In the genomic region with DNA sequence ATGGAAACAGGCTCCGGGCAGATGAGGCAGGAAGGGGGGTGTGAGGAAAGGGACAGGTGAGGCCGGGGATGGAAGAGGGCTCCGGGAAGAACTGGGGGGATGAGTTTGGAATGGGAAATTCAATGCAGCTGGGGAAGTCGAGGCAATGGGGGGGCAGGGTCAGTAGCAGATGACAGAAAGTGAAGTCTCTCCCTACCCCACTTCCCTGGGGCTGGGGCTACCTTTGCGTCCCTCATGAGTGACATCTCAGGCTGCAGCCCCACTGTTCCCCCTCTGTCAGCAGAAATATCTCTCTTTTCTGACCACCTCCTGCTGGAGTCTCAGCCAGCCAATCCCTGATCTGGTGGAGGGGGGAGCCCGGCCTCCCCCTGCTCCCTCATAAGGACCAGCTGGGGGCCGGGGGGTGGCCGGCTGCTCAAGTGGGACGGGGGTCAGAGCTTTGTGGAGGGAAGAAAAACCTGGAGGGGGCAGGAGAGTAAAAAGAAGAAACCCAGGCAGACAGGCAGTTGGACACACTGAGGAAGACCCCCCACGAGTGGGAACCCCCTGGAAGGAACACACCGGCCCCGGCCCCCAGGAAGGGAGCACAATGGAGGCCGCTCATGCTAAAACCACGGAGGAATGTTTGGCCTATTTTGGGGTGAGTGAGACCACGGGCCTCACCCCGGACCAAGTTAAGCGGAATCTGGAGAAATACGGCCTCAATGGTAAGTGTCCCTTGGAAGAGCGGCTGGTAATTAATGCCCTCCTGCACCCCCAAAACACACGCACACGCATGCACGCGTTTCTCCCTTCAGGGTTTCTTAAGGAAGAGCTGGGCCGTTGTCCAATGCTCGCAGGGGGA, we compare ENCODE assay signal across 8 cellular contexts. TPM values are rescaled to one million over a fixed set of nuclear protein-coding genes. Genes with fewer than 3 reads are reported as not detected.
DNase-seq lines count a peak whose midpoint lies in the region; ATAC-seq and TF ChIP-seq lines count a peak whose summit lies in the region.

A gene (plus strand): TSS at position 406 of the 844 bp plus-strand sequence. CDS start 184 bp downstream, at position 590.

- TF ChIP-seq CTCF in GM12875 (IDR thresholded peaks at IDR 0.05; ENCODE audit: borderline replicate concordance, insufficient read depth, low read depth, low read length) (no peak), glutamatergic neuron (IDR thresholded peaks at IDR 0.05; ENCODE audit: partially characterized antibody, unreplicated experiment) (no peak), gastrocnemius medialis (IDR thresholded peaks at IDR 0.05 in 4 of 5, conservative IDR thresholded peaks at IDR 0.05 in 1 of 5) (no peak)

- H3K4me3 Mint-ChIP-seq in T-helper 17 cell (peak within 1 kb of the TSS; percentile 88), glutamatergic neuron (ENCODE audit: unreplicated experiment) (peak within 1 kb of the TSS; percentile 93)

- H3K27ac ChIP-seq in gastrocnemius medialis: peak within 1 kb of the TSS; percentile 83 to 92 (median 90)

- peaks cover 38 to 62% of the 10 kb centered on the region in 2 donors for H3K4me1 ChIP-seq in gastrocnemius medialis

- H3K4me1 Mint-ChIP-seq in T-helper 17 cell: peaks cover 15% of the 10 kb centered on the region
- peaks cover 11% of the 10 kb centered on the region for H3K4me1 Mint-ChIP-seq in glutamatergic neuron (ENCODE audit: low read depth, unreplicated experiment)

- H3K4me3 ChIP-seq in GM12875 (ENCODE audit: low read depth, low read length): peak within 1 kb of the TSS; percentile 83
- H3K4me3 ChIP-seq in gastrocnemius medialis: peak within 1 kb of the TSS; percentile 68 to 95 (median 75)

- no peak for ATAC-seq in T-helper 17 cell
- no peak for ATAC-seq in gastrocnemius medialis

- peaks cover 7% of the 10 kb centered on the region for H3K9me3 Mint-ChIP-seq in glutamatergic neuron (ENCODE audit: unreplicated experiment)

- TF ChIP-seq POLR2A in gastrocnemius medialis (IDR thresholded peaks at IDR 0.05): peak in 1 of 2 donors; percentile 45

- DNase-seq in T-helper 17 cell (no peak), glutamatergic neuron (no peak), gastrocnemius medialis (peak in 1 of 2 donors; percentile 46), NCI-H1417 (lab: John Stamatoyannopoulos, UW) (no peak), HPDE6-E6E7 (ENCODE audit: extremely low spot score) (no peak), NCI-H510A (lab: John Stamatoyannopoulos, UW) (no peak), D341Med (ENCODE audit: low spot score) (no peak)

- no peaks in the 10 kb centered on the region for H3K27me3 ChIP-seq in gastrocnemius medialis

- no peaks in the 10 kb centered on the region for H3K36me3 ChIP-seq in gastrocnemius medialis

- H3K27me3 Mint-ChIP-seq in T-helper 17 cell (peaks cover 6% of the 10 kb centered on the region), glutamatergic neuron (ENCODE audit: unreplicated experiment) (peaks cover 14% of the 10 kb centered on the region)

- intact Hi-C loops in gastrocnemius medialis (cut with DNase I; ENCODE audit: low total_unique reads): loop anchor here (2.0 to 10.0 kb wide), 2 partner anchors 16 to 344 kb away; a partner anchor contains a TSS

- H3K27ac Mint-ChIP-seq in T-helper 17 cell (no peak within 1 kb of the TSS), glutamatergic neuron (ENCODE audit: unreplicated experiment) (peak within 1 kb of the TSS; percentile 62)

- H3K36me3 Mint-ChIP-seq in T-helper 17 cell (ENCODE audit: low read depth): no peaks in the 10 kb centered on the region
- no peaks in the 10 kb centered on the region for H3K36me3 Mint-ChIP-seq in glutamatergic neuron (ENCODE audit: unreplicated experiment)

- H3K9me3 ChIP-seq in T-helper 17 cell (ENCODE audit: control insufficient read depth, low read length, poor library complexity, severe bottlenecking): no peaks in the 10 kb centered on the region
- no peaks in the 10 kb centered on the region for H3K9me3 ChIP-seq in gastrocnemius medialis

- in situ Hi-C loops in gastrocnemius medialis (cut with MboI; ENCODE audit: low sequenced_read_pairs in 4 of 4): loop anchor here in 1 of 4 donors (10.0 kb wide), 1 partner anchor 66 kb away; no protein-coding TSS in a partner anchor

RNA-seq across cellular contexts. Expression of the gene that starts here (rescaled TPM):
- total RNA-seq in T-helper 17 cell (1 to 10 TPM in 1 of 2 donors, under 1 TPM in 1; 0.75 to 1.7 TPM), glutamatergic neuron (ENCODE audit: unreplicated experiment) (4.5 TPM), gastrocnemius medialis (100 to 1,000 TPM; 380 to 909 (median 764) TPM)

Comparison
In these comparisons a context has a peak if more than half of its experiments do, and no peak if none do; other contexts are left out.
1. RNA of the gene that starts here (total RNA-seq): 380 to 909 TPM in gastrocnemius medialis; 4.5 TPM in glutamatergic neuron (single experiment) and 0.75 to 1.7 TPM in T-helper 17 cell; every median in the first group is over 10 times any median in the second.